ENCODE assay signal across 1 cellular context in the genomic region with DNA sequence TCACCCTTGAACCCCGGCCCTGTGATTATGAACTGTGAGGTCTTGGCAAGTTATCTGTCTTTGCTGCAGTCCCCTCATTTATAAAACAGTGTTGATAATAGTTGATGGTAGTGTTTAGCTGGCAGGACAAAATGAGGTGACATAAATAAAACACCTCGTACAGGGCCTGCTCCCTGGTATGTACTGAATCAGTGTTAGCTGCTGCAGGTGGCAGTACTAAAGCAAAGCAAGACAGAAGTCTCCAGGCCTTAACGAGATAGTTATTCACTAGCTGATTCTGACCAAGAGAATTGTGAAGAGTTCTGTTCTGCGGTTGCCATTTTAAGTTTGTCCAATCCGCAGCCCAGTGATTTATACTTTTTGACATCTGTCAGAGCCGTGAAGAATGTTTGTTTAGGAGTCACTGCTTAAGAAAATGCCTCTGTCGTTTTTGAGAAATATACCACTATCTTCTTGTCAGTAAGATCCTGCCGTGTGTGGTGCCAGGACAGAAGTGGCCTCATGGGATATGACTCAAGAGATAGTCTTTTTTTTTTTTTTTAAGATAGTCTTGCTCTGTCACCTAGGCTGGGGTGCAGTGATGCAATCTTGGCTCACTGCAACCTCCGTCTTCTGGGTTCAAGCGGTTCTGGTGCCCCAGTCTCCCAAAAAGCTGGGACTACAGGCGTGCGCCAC.
TF ChIP-seq lines count a peak whose summit lies in the region.

No MANE protein-coding gene starts in this region.

TF ChIP-seq in K562, 482 proteins besides CTCF, POLR2A, EP300 and RAD21 (continued from another document):
- TF ChIP-seq, protein P1, sequence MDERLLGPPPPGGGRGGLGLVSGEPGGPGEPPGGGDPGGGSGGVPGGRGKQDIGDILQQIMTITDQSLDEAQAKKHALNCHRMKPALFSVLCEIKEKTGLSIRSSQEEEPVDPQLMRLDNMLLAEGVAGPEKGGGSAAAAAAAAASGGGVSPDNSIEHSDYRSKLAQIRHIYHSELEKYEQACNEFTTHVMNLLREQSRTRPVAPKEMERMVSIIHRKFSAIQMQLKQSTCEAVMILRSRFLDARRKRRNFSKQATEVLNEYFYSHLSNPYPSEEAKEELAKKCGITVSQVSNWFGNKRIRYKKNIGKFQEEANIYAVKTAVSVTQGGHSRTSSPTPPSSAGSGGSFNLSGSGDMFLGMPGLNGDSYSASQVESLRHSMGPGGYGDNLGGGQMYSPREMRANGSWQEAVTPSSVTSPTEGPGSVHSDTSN (CRISPR knock-in tag; IDR thresholded peaks at IDR 0.05; ENCODE audit: low read depth), result no peak
- TF ChIP-seq, protein P1 (tag; conservative IDR thresholded peaks at IDR 0.05; ENCODE audit: low read depth), result peak; percentile 64
- peak; percentile 67 for TF ChIP-seq MEIS2 (IDR thresholded peaks at IDR 0.05; ENCODE audit: partially characterized antibody)
- TF ChIP-seq, protein P2, sequence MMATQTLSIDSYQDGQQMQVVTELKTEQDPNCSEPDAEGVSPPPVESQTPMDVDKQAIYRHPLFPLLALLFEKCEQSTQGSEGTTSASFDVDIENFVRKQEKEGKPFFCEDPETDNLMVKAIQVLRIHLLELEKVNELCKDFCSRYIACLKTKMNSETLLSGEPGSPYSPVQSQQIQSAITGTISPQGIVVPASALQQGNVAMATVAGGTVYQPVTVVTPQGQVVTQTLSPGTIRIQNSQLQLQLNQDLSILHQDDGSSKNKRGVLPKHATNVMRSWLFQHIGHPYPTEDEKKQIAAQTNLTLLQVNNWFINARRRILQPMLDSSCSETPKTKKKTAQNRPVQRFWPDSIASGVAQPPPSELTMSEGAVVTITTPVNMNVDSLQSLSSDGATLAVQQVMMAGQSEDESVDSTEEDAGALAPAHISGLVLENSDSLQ (IDR thresholded peaks at IDR 0.05), result peak; percentile 49; the same call in 1 of the 2 replicates
- no peak for TF ChIP-seq JUND (IDR thresholded peaks at IDR 0.05; ENCODE audit: borderline replicate concordance, low read depth, low read length)
- TF ChIP-seq JUND (tag; IDR thresholded peaks at IDR 0.05; ENCODE audit: borderline replicate concordance, low read depth, low read length), result no peak
- TF ChIP-seq NFYB (IDR thresholded peaks at IDR 0.05; ENCODE audit: extremely low read depth, insufficient read length), result no peak
- no peak for TF ChIP-seq RBM22 (IDR thresholded peaks at IDR 0.05; ENCODE audit: low read depth, low read length, poor library complexity, severe bottlenecking)
- TF ChIP-seq, protein P3, sequence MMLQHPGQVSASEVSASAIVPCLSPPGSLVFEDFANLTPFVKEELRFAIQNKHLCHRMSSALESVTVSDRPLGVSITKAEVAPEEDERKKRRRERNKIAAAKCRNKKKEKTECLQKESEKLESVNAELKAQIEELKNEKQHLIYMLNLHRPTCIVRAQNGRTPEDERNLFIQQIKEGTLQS (IDR thresholded peaks at IDR 0.05), result peak; percentile 54
- TF ChIP-seq, protein P3 (CRISPR knock-in tag; conservative IDR thresholded peaks at IDR 0.05), result no peak
TF ChIP-seq in K562: peak in this region for 6.
